Comparison of ENCODE assay signal across 8 cellular contexts in the genomic region with DNA sequence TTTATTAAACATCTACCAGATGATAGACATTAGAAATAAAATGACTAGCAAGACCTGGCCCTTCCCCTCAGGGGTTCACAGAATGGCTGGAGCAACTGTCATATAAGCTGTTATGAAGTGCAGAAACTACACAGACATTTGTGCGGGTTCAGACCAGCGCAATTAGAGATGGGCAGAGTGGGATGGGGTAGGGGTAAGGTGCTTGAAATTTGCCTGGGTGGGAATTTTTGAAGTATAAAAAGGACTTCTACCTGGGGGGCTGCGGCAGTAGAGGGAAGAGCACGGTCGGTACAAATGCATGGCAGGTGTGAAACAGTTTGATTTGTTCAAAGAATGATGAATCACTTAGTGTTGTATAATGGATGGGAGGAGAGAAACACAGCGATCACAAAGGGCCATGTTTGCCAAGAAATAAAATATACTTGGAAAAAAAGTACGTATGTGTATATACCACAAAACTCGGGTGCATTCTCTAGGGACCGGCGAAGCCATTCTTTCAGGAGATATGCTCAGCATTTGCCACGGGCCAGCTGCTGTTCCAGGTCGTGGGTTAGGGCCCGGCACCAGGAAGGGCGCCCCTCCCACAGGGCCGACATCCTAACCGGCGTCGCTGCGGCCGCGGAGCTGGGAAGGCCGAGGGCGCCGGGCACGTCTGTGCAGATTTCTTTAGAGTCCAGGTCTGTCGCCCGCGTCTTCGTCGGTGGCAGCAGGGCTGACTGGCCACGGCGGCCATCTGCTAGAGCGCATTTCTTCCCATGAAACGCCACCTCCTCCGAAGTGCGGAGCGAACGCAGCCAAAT. TPM values are rescaled to one million over a fixed set of nuclear protein-coding genes. Genes with fewer than 3 reads are reported as not detected.
DNase-seq lines count a peak whose midpoint lies in the region; ATAC-seq and TF ChIP-seq lines count a peak whose summit lies in the region.

No MANE protein-coding gene starts in this region.

- intact Hi-C loops in posterior vena cava (cut with DNase I), result no loop called here

- POLR2A ChIA-PET in BJ (lab: Charles Lee), result no interaction called here

- H3K9ac ChIP-seq in iPS-18a (ENCODE audit: low read length) (peak overlapping the region; percentile 98), skeletal muscle satellite cell (ENCODE audit: low read depth, low read length) (peak overlapping the region; percentile 94)

- H3K9me3 ChIP-seq in iPS-18a (ENCODE audit: control insufficient read depth, low read depth, low read length) (no peaks in the 10 kb centered on the region), skeletal muscle satellite cell (replicated peaks; ENCODE audit: low read length) (no peaks in the 10 kb centered on the region)

- CTCF ChIA-PET in BJ (lab: Yijun Ruan, JAX), result interaction anchor here (0.6 to 2.7 kb wide), 11 partner anchors 10 to 284 kb away, joined by 3 to 15 read pairs (median 4); a partner anchor contains a TSS

- peak overlapping the region; percentile 98 for H3K4me2 ChIP-seq in skeletal muscle satellite cell (ENCODE audit: low read length)

- H3K4me1 ChIP-seq in iPS-18a (ENCODE audit: control insufficient read depth, low read depth, low read length) (peaks cover 8% of the 10 kb centered on the region), skeletal muscle satellite cell (ENCODE audit: control insufficient read depth, insufficient read depth, low read length) (peaks cover 23% of the 10 kb centered on the region)

- H3K4me3 ChIP-seq in BJ (ENCODE audit: low read depth, low read length), result peak overlapping the region; percentile 88
- peak overlapping the region; percentile 98 for H3K4me3 ChIP-seq in iPS-18a (ENCODE audit: low read length)
- peak overlapping the region; percentile 90 for H3K4me3 ChIP-seq in skeletal muscle satellite cell (ENCODE audit: low read length)

- ATAC-seq in GM18868 (IDR thresholded peaks at IDR 0.05; ENCODE audit: unreplicated experiment), result peak; percentile 19
- peak; percentile 15 for ATAC-seq in HG03108 (IDR thresholded peaks at IDR 0.05; ENCODE audit: unreplicated experiment)

- H3K27me3 ChIP-seq in BJ (ENCODE audit: control insufficient read depth, insufficient read depth, low read length) (no peaks in the 10 kb centered on the region), iPS-18a (ENCODE audit: control insufficient read depth, insufficient read depth, low read length) (no peaks in the 10 kb centered on the region), skeletal muscle satellite cell (ENCODE audit: control insufficient read depth, insufficient read depth, low read length) (no peaks in the 10 kb centered on the region)

- no peak for TF ChIP-seq CTCF in BJ (IDR thresholded peaks at IDR 0.05; ENCODE audit: insufficient read depth, low read depth, low read length)

- peaks cover 2% of the 10 kb centered on the region for H3K36me3 ChIP-seq in BJ (ENCODE audit: control insufficient read depth, insufficient read depth, low read length)
- peaks cover 25% of the 10 kb centered on the region for H3K36me3 ChIP-seq in iPS-18a (ENCODE audit: control insufficient read depth, low read depth, low read length)
- peaks cover 23% of the 10 kb centered on the region for H3K36me3 ChIP-seq in skeletal muscle satellite cell (ENCODE audit: insufficient read depth, low read length)

- peak overlapping the region; percentile 70 for H3K27ac ChIP-seq in iPS-18a (ENCODE audit: low read length)

- DNase-seq in BJ (ENCODE audit: low read depth) (no peak), NCI-H748 treated with DMSO at 0.1 percent for 48 hours (lab: John Stamatoyannopoulos, UW) (peak; percentile 47), astrocyte of the hippocampus (ENCODE audit: low read depth, low spot score) (peak; percentile 75), posterior vena cava (ENCODE audit: low spot score) (no peak)

RNA-seq across cellular contexts. Expression of a gene that starts 0.8 kb away (rescaled TPM):
- 20.1 and 34.0 TPM in 2 replicates for polyA plus RNA-seq in BJ (2011; rRNA removed)
- polyA minus RNA-seq in BJ (2011; rRNA and poly(A)+ RNA removed), result 2.1 and 4.0 TPM in 2 replicates
- 73.4 and 81.4 TPM in 2 replicates for total RNA-seq in skeletal muscle satellite cell (2012; rRNA removed)
- total RNA-seq in posterior vena cava, result 10 to 100 TPM; 46.8 to 55.5 TPM

RNA-seq across cellular contexts. Expression of a gene that starts 39.9 kb away (rescaled TPM):
- polyA plus RNA-seq in BJ (2011; rRNA removed), result 4.6 and 7.2 TPM in 2 replicates
- 3.6 and 3.7 TPM in 2 replicates for polyA minus RNA-seq in BJ (2011; rRNA and poly(A)+ RNA removed)
- total RNA-seq in skeletal muscle satellite cell (2012; rRNA removed), result 5.3 and 6.3 TPM in 2 replicates
- total RNA-seq in posterior vena cava, result 10 to 100 TPM in 1 of 2 donors, 1 to 10 TPM in 1; 8.9 to 11.7 TPM

Comparison
In these comparisons a context has a peak if more than half of its experiments do, and no peak if none do; other contexts are left out.
1. DNase-seq: peak in NCI-H748 treated with DMSO at 0.1 percent for 48 hours (single experiment) and astrocyte of the hippocampus (single experiment); none in BJ (single experiment) and posterior vena cava (single experiment).
2. Peak in every context shown above with its lines, with median percentiles within 50 percentile points of each other: H3K4me3 ChIP-seq.